Comparison of ENCODE assay signal across 1 cellular context in genomic region chr2:51953931-51954330, GRCh38.
TF ChIP-seq lines count a peak whose summit lies in the region.

No MANE protein-coding gene starts in this region.

TF ChIP-seq in WTC11, 78 proteins besides CTCF, POLR2A, EP300 and RAD21 (continued from another document):
- TF ChIP-seq USF1 (CRISPR knock-in tag; IDR thresholded peaks at IDR 0.05) (no peak), GTF2I (CRISPR knock-in tag; conservative IDR thresholded peaks at IDR 0.05) (no peak), ZSCAN18 (CRISPR knock-in tag; IDR thresholded peaks at IDR 0.05) (no peak), ZNF138 (CRISPR knock-in tag; conservative IDR thresholded peaks at IDR 0.05) (no peak), MXD4 (CRISPR knock-in tag; IDR thresholded peaks at IDR 0.05; ENCODE audit: borderline replicate concordance) (no peak), TEAD4 (CRISPR knock-in tag; IDR thresholded peaks at IDR 0.05) (no peak), NFYB (CRISPR knock-in tag; conservative IDR thresholded peaks at IDR 0.05; ENCODE audit: low read depth) (no peak)
